ENCODE assay signal across 8 cellular contexts in genomic region chr21:36321325-36322082, GRCh38. TPM values are rescaled to one million over a fixed set of nuclear protein-coding genes. Genes with fewer than 3 reads are reported as not detected.
DNase-seq lines count a peak whose midpoint lies in the region; ATAC-seq and TF ChIP-seq lines count a peak whose summit lies in the region.

No MANE protein-coding gene starts in this region.

- H3K4me1 ChIP-seq in mesenchymal stem cell (ENCODE audit: control insufficient read depth, insufficient read depth, low read depth, low read length): peaks cover 5% of the 10 kb centered on the region
- H3K4me1 ChIP-seq in urinary bladder (ENCODE audit: insufficient read depth): no peaks in the 10 kb centered on the region

- peak overlapping the region in 1 of 2 experiments; percentile 49 for H3K4ac ChIP-seq in mesenchymal stem cell (ENCODE audit: low read depth in 1 of 2, low read length in 2 of 2)

- no peak overlapping the region for H2BK5ac ChIP-seq in mesenchymal stem cell (ENCODE audit: low read depth, low read length, poor library complexity, severe bottlenecking)

- H3K23ac ChIP-seq in mesenchymal stem cell (ENCODE audit: low read length in 2 of 2): no peak overlapping the region

- H3K27ac ChIP-seq in coronary artery (peak overlapping the region; percentile 98 to 99), mesenchymal stem cell (ENCODE audit: low read length, poor library complexity, severe bottlenecking) (peak overlapping the region; percentile 88), urinary bladder (ENCODE audit: low read depth) (peak overlapping the region; percentile 98)

- no peak overlapping the region for H2BK120ac ChIP-seq in mesenchymal stem cell (ENCODE audit: low read depth, low read length)

- H2AK5ac ChIP-seq in mesenchymal stem cell (ENCODE audit: low read length, severe bottlenecking): peak overlapping the region; percentile 90

- H3K4me2 ChIP-seq in mesenchymal stem cell (ENCODE audit: low read length, poor library complexity, severe bottlenecking): peak overlapping the region; percentile 87

- peak overlapping the region; percentile 91 for H3K9ac ChIP-seq in mesenchymal stem cell (ENCODE audit: low read length)

- no peak for TF ChIP-seq CTCF in coronary artery (IDR thresholded peaks at IDR 0.05)

- H3K9me3 ChIP-seq in mesenchymal stem cell (ENCODE audit: control insufficient read depth, low read length): no peaks in the 10 kb centered on the region

- H4K91ac ChIP-seq in mesenchymal stem cell (ENCODE audit: low read length): no peak overlapping the region

- no peak for ATAC-seq in HG02623 (IDR thresholded peaks at IDR 0.05; ENCODE audit: unreplicated experiment)
- no peak for ATAC-seq in HG03521 (IDR thresholded peaks at IDR 0.05; ENCODE audit: unreplicated experiment)

- no peaks in the 10 kb centered on the region for H3K79me1 ChIP-seq in mesenchymal stem cell (replicated peaks; ENCODE audit: low read length, poor library complexity, severe bottlenecking)

- no peaks in the 10 kb centered on the region for H3K27me3 ChIP-seq in mesenchymal stem cell (ENCODE audit: control insufficient read depth in 1 of 2, insufficient read depth in 1 of 2, low read length in 2 of 2)

- no peak overlapping the region for H3K14ac ChIP-seq in mesenchymal stem cell (ENCODE audit: low read length in 2 of 2)

- H2AFZ ChIP-seq in mesenchymal stem cell (ENCODE audit: low read depth, low read length): no peak overlapping the region

- H3K36me3 ChIP-seq in mesenchymal stem cell (ENCODE audit: control insufficient read depth in 1 of 2, insufficient read depth in 2 of 2, low read depth in 1 of 2, low read length in 2 of 2) (peaks cover 3 to 6% of the 10 kb centered on the region in 2 experiments), urinary bladder (ENCODE audit: insufficient read depth) (no peaks in the 10 kb centered on the region)

- DNase-seq in COLO668 (lab: John Stamatoyannopoulos, UW; ENCODE audit: unreplicated experiment): peak; percentile 24
- peak; percentile 22 for DNase-seq in HK-2 (ENCODE audit: unreplicated experiment)
- peak; percentile 14 to 29 for DNase-seq in SHP77 (lab: John Stamatoyannopoulos, UW)
- no peak for DNase-seq in coronary artery (ENCODE audit: low spot score)
- peak; percentile 45 for DNase-seq in mesenchymal stem cell

- H2BK15ac ChIP-seq in mesenchymal stem cell (ENCODE audit: low read depth, poor library complexity, severe bottlenecking): no peak overlapping the region

- 6% methylated on average over 3 of the region's 8 CpGs for WGBS in mesenchymal stem cell
- WGBS in urinary bladder: 16% methylated on average over 8 of the region's 8 CpGs

- no peak overlapping the region for H2BK12ac ChIP-seq in mesenchymal stem cell (ENCODE audit: low read length in 2 of 2)

- peak overlapping the region; percentile 14 for H4K8ac ChIP-seq in mesenchymal stem cell (ENCODE audit: low read length)

- H3K18ac ChIP-seq in mesenchymal stem cell (ENCODE audit: low read depth in 1 of 2, low read length in 2 of 2): peak overlapping the region in 1 of 2 experiments; percentile 30

- peak overlapping the region; percentile 95 for H3K4me3 ChIP-seq in coronary artery
- H3K4me3 ChIP-seq in mesenchymal stem cell (ENCODE audit: insufficient read depth in 1 of 2, low read depth in 1 of 2, low read length in 2 of 2): peak overlapping the region in 1 of 2 experiments; percentile 95
- peak overlapping the region; percentile 83 for H3K4me3 ChIP-seq in urinary bladder (ENCODE audit: low read depth, low read length)

RNA-seq across cellular contexts. Expression of gene MORC3, which starts 1.5 kb away (rescaled TPM):
- polyA plus RNA-seq in mesenchymal stem cell (2013, experiment 1 of 2): 11.1 TPM
- 11.3 TPM for polyA plus RNA-seq in mesenchymal stem cell (2013, experiment 2 of 2)
- 130 TPM for total RNA-seq in urinary bladder
- polyA plus RNA-seq in urinary bladder: 21.4 TPM
